Comparison of ENCODE assay signal across 9 cellular contexts in the genomic region with DNA sequence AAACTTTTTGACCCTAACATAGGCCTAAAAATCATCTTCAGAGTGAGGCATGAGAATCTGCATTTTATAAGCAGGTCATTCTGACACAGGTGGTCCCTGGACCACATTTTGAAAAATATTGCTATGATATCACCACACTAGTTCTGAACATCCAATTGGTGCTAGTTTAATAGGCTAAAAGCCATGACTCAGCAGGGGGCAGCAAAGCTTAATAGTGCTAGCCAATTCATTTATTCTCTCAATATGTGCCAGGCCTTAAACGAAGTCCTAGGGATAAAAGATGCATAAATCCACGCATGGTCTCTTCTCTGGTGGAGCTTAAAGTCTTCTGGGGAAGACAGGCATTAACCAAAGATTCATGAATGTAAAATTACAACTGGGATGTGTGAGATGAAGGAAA. TPM values are rescaled to one million over a fixed set of nuclear protein-coding genes. Genes with fewer than 3 reads are reported as not detected.
A peak's percentile ranks its signal among the peaks of the same experiment; 100 is the strongest.
DNase-seq lines count a peak whose midpoint lies in the region; ATAC-seq and TF ChIP-seq lines count a peak whose summit lies in the region.
"Had no signal": no experiment of that assay in that cellular context is flagged by ENCODE, and none has a peak within 500 bp of the region (broad histone marks: within the 10 kb centered on the region; RNA-seq: fewer than 3 reads in every experiment).

No MANE protein-coding gene starts in this region.

- H3K9ac ChIP-seq in fibroblast of lung (ENCODE audit: insufficient read depth, low read length) = no peak overlapping the region

- no peaks in the 10 kb centered on the region for H3K4me1 Mint-ChIP-seq in stimulated activated naive CD8-positive, alpha-beta T cell treated with anti-CD3 and anti-CD28 coated beads, Interleukin-15, amount 100 ng/mL, for 72 hours

- peaks cover 27% of the 10 kb centered on the region for H3K27me3 Mint-ChIP-seq in stimulated activated naive CD8-positive, alpha-beta T cell treated with anti-CD3 and anti-CD28 coated beads, Interleukin-15, amount 100 ng/mL, for 72 hours

- no peaks in the 10 kb centered on the region for H3K27me3 ChIP-seq in Peyer's patch
- no peaks in the 10 kb centered on the region for H3K27me3 ChIP-seq in fibroblast of lung (ENCODE audit: control insufficient read depth, insufficient read depth, low read length)

- H3K4me1 ChIP-seq in Peyer's patch (no peaks in the 10 kb centered on the region), fibroblast of lung (ENCODE audit: control insufficient read depth, extremely low read depth, insufficient read depth, low read length) (no peaks in the 10 kb centered on the region)

- peak in 4 of 6 experiments; percentile 16 to 74 (median 64) for TF ChIP-seq CTCF in Peyer's patch (IDR thresholded peaks at IDR 0.05)
- peak; percentile 61 to 62 for TF ChIP-seq CTCF in fibroblast of lung (conservative IDR thresholded peaks at IDR 0.05 in 1 of 2, IDR thresholded peaks at IDR 0.05 in 1 of 2; ENCODE audit: low read depth in 1 of 2, low read length in 2 of 2)

- H3K36me3 ChIP-seq in Peyer's patch (no peaks in the 10 kb centered on the region), fibroblast of lung (ENCODE audit: control insufficient read depth, insufficient read depth, low read length) (no peaks in the 10 kb centered on the region)

- H3K79me2 ChIP-seq in fibroblast of lung (ENCODE audit: control insufficient read depth, insufficient read depth, low read length) = no peaks in the 10 kb centered on the region

- H3K9me3 ChIP-seq in Peyer's patch = no peaks in the 10 kb centered on the region
- no peaks in the 10 kb centered on the region for H3K9me3 ChIP-seq in fibroblast of lung (ENCODE audit: control insufficient read depth, insufficient read depth, low read depth, low read length)

- no peak overlapping the region for H3K4me2 ChIP-seq in fibroblast of lung (ENCODE audit: extremely low read depth, insufficient read depth, low read length)

- H3K27ac Mint-ChIP-seq in stimulated activated naive CD8-positive, alpha-beta T cell treated with anti-CD3 and anti-CD28 coated beads, Interleukin-15, amount 100 ng/mL, for 72 hours = no peak overlapping the region

- peak; percentile 54 for ATAC-seq in stimulated activated naive CD8-positive, alpha-beta T cell treated with anti-CD3 and anti-CD28 coated beads, Interleukin-15, amount 100 ng/mL, for 72 hours
- no peak for ATAC-seq in stimulated activated naive CD8-positive, alpha-beta T cell treated with anti-CD3 and anti-CD28 coated beads, Interleukin-15, Interleukin-2, amounts not matched to agents 100 U/mL and 50 U/mL, for 24 hours
- ATAC-seq in GM21447 (IDR thresholded peaks at IDR 0.05; ENCODE audit: unreplicated experiment) = no peak

- no peak for TF ChIP-seq POLR2A in Peyer's patch (IDR thresholded peaks at IDR 0.05)

- H3K4me3 Mint-ChIP-seq in stimulated activated naive CD8-positive, alpha-beta T cell treated with anti-CD3 and anti-CD28 coated beads, Interleukin-15, amount 100 ng/mL, for 72 hours = no peak overlapping the region

- no peak overlapping the region for H2AFZ ChIP-seq in fibroblast of lung (ENCODE audit: low read length)

- H3K4me3 ChIP-seq in Peyer's patch (no peak overlapping the region), fibroblast of lung (replicated peaks in 1 of 4; ENCODE audit: control extremely low read depth in 1 of 4, insufficient read depth in 1 of 4, low read depth in 3 of 4, low read length in 4 of 4) (no peak overlapping the region)

- no peaks in the 10 kb centered on the region for H3K9me3 Mint-ChIP-seq in stimulated activated naive CD8-positive, alpha-beta T cell treated with anti-CD3 and anti-CD28 coated beads, Interleukin-15, amount 100 ng/mL, for 72 hours

- H4K20me1 ChIP-seq in fibroblast of lung (ENCODE audit: control insufficient read depth, extremely low read depth, insufficient read depth, low read length) = no peaks in the 10 kb centered on the region

- H3K27ac ChIP-seq in Peyer's patch (no peak overlapping the region), fibroblast of lung (ENCODE audit: insufficient read depth, low read length) (no peak overlapping the region)

- DNase-seq in stimulated activated naive CD8-positive, alpha-beta T cell treated with anti-CD3 and anti-CD28 coated beads, Interleukin-15, amount 100 ng/mL, for 72 hours = no peak
- DNase-seq in stimulated activated naive CD8-positive, alpha-beta T cell treated with anti-CD3 and anti-CD28 coated beads, Interleukin-15, Interleukin-2, amounts not matched to agents 100 U/mL and 50 U/mL, for 24 hours = no peak
- DNase-seq in Peyer's patch = peak in 1 of 3 donors; percentile 72
- peak; percentile 60 to 64 for DNase-seq in fibroblast of lung (ENCODE audit: low read depth in 2 of 2)
- no peak for DNase-seq in NCI-H2227 treated with DMSO at 0.1 percent for 48 hours (lab: John Stamatoyannopoulos, UW)
- no peak for DNase-seq in cerebellar cortex (ENCODE audit: low spot score)
- no peak for DNase-seq in stimulated activated CD4-positive, alpha-beta T cell treated with anti-CD3 and anti-CD28 coated beads, Interleukin-1b, Interleukin-23, amount 100 ng/mL, for 48 hours
- DNase-seq: NCI-H2107 had no signal

RNA-seq across cellular contexts. Expression of a gene that starts 10.2 kb away (rescaled TPM):
- total RNA-seq in Peyer's patch = 10 to 100 TPM; 16.1 to 63.5 (median 27.5) TPM
- 22.6 and 30.7 TPM in 2 replicates for total RNA-seq in fibroblast of lung
- 19.8 and 22.4 TPM in 2 replicates for polyA plus RNA-seq in fibroblast of lung
- 20.7 and 25.2 TPM in 2 replicates for polyA plus RNA-seq in fibroblast of lung (2012)
- polyA minus RNA-seq in fibroblast of lung (ENCODE audit: low replicate concordance) = 39.6 and 43.1 TPM in 2 replicates

RNA-seq across cellular contexts. Expression of a gene that starts 28.9 kb away (rescaled TPM):
- total RNA-seq in Peyer's patch (10 to 100 TPM; 11.6 to 76.0 (median 35.2) TPM), fibroblast of lung (13.6 and 28.9 TPM in 2 replicates)
- 12.1 and 17.3 TPM in 2 replicates for polyA plus RNA-seq in fibroblast of lung
- 6.1 and 8.2 TPM in 2 replicates for polyA plus RNA-seq in fibroblast of lung (2012)
- polyA minus RNA-seq in fibroblast of lung (ENCODE audit: low replicate concordance) = 12.4 and 15.6 TPM in 2 replicates

Comparison
In these comparisons a context has a peak if more than half of its experiments do, and no peak if none do; other contexts are left out.
1. DNase-seq: peak in fibroblast of lung (2 of 2); none in stimulated activated naive CD8-positive, alpha-beta T cell treated with anti-CD3 and anti-CD28 coated beads, Interleukin-15, amount 100 ng/mL, for 72 hours (0 of 2), stimulated activated naive CD8-positive, alpha-beta T cell treated with anti-CD3 and anti-CD28 coated beads, Interleukin-15, Interleukin-2, amounts not matched to agents 100 U/mL and 50 U/mL, for 24 hours (single experiment), NCI-H2227 treated with DMSO at 0.1 percent for 48 hours (single experiment), cerebellar cortex (single experiment) and stimulated activated CD4-positive, alpha-beta T cell treated with anti-CD3 and anti-CD28 coated beads, Interleukin-1b, Interleukin-23, amount 100 ng/mL, for 48 hours (single experiment).